Comparison of ENCODE assay signal across 18 cellular contexts in genomic region chr4:77035153-77035552, GRCh38. TPM values are rescaled to one million over a fixed set of nuclear protein-coding genes. Genes with fewer than 3 reads are reported as not detected.
DNase-seq lines count a peak whose midpoint lies in the region; ATAC-seq and TF ChIP-seq lines count a peak whose summit lies in the region.
"Had no signal": no experiment of that assay in that cellular context is flagged by ENCODE, and none has a peak within 500 bp of the region (broad histone marks: within the 10 kb centered on the region; RNA-seq: fewer than 3 reads in every experiment).

No MANE protein-coding gene starts in this region.

- no peaks in the 10 kb centered on the region for H3K27me3 Mint-ChIP-seq in type B pancreatic cell

- H3K4me3 Mint-ChIP-seq in type B pancreatic cell = no peak overlapping the region

- intact Hi-C loops in mammary epithelial cell (cut with micrococcal nuclease) = no loop called here

- no peaks in the 10 kb centered on the region for H3K79me2 ChIP-seq in mammary epithelial cell (ENCODE audit: insufficient read depth, low read length)
- H3K79me2 ChIP-seq in osteoblast (ENCODE audit: insufficient read depth, low read length) = peaks cover 2% of the 10 kb centered on the region

- TF ChIP-seq POLR2A in tibial nerve (IDR thresholded peaks at IDR 0.05) = no peak

- dilution Hi-C loops in mammary epithelial cell (cut with HindIII; ENCODE audit: low sequenced_read_pairs) = no loop called here

- H2AFZ ChIP-seq in mammary epithelial cell (ENCODE audit: low read depth, low read length) = no peak overlapping the region
- H2AFZ ChIP-seq in osteoblast (ENCODE audit: low read length) = no peak overlapping the region

- H4K20me1 ChIP-seq in mammary epithelial cell (ENCODE audit: insufficient read depth, low read length) (no peaks in the 10 kb centered on the region), osteoblast (ENCODE audit: insufficient read depth, low read length) (no peaks in the 10 kb centered on the region)

- H3K9me3 Mint-ChIP-seq in type B pancreatic cell = no peaks in the 10 kb centered on the region

- H3K36me3 Mint-ChIP-seq in type B pancreatic cell = peaks cover 45% of the 10 kb centered on the region

- H3K4me2 ChIP-seq in mammary epithelial cell (ENCODE audit: insufficient read depth, low read depth, low read length) (no peak overlapping the region), osteoblast (ENCODE audit: insufficient read depth, low read length) (no peak overlapping the region)

- in situ Hi-C loops in mammary epithelial cell (cut with MboI; ENCODE audit: low sequenced_read_pairs in 2 of 2) = loop anchor here (25.0 kb wide), 2 partner anchors 277 to 523 kb away; no protein-coding TSS in a partner anchor

- 100% methylated on average over 1 of the region's 1 CpG for WGBS in mammary epithelial cell (ENCODE audit: low coverage, missing lambda C conversion rate)
- 97 to 98% methylated on average over 1 of the region's 1 CpG for WGBS in tibial nerve, 2 donors

- DNase-seq in AG04450 (ENCODE audit: low read depth, low spot score) (no peak), SJSA1 (ENCODE audit: low read depth in 1 of 2, low spot score in 2 of 2) (no peak), mammary epithelial cell (no peak), osteoblast (ENCODE audit: insufficient read length, low spot score, missing footprints) (no peak), tibial nerve (ENCODE audit: low spot score in 2 of 2) (no peak), type B pancreatic cell (ENCODE audit: extremely low spot score, unreplicated experiment) (no peak)
- DNase-seq in NK-92 treated with Interleukin-12 subunit alpha and Interleukin-12 subunit beta, amount 100 ng/mL, for 24 hours (lab: John Stamatoyannopoulos, UW) = no peak
- DNase-seq: C1 segment of cervical spinal cord, DMS79 treated with DMSO at 0.1 percent for 48 hours, H7, MG63, NCI-H1048, NCI-H1436, NCI-H1930, NCI-H226, Peyer's patch had no signal

- no peak overlapping the region for H3K9ac ChIP-seq in mammary epithelial cell (ENCODE audit: insufficient read depth, low read length)

- no peak overlapping the region for H3K27ac Mint-ChIP-seq in type B pancreatic cell

- H3K36me3 ChIP-seq in SJSA1 (peaks cover 87% of the 10 kb centered on the region), mammary epithelial cell (ENCODE audit: insufficient read depth, low read length) (peaks cover 32% of the 10 kb centered on the region), osteoblast (ENCODE audit: insufficient read depth, low read length) (peaks cover 75% of the 10 kb centered on the region), tibial nerve (peaks cover 0 to 70% (median 5%) of the 10 kb centered on the region in 3 donors)

- H3K27me3 ChIP-seq in AG04450 (ENCODE audit: control insufficient read depth, insufficient read depth, low read length) = no peaks in the 10 kb centered on the region
- no peaks in the 10 kb centered on the region for H3K27me3 ChIP-seq in SJSA1 (replicated peaks)
- no peaks in the 10 kb centered on the region for H3K27me3 ChIP-seq in mammary epithelial cell (ENCODE audit: insufficient read depth, low read length)
- H3K27me3 ChIP-seq in osteoblast (ENCODE audit: insufficient read depth, low read length) = no peaks in the 10 kb centered on the region
- no peaks in the 10 kb centered on the region for H3K27me3 ChIP-seq in tibial nerve
- H3K27me3 ChIP-seq: MG63, Peyer's patch had no signal

- H3K4me3 ChIP-seq in AG04450 (ENCODE audit: low read depth, low read length) = no peak overlapping the region
- no peak overlapping the region for H3K4me3 ChIP-seq in SJSA1
- no peak overlapping the region for H3K4me3 ChIP-seq in mammary epithelial cell (replicated peaks in 1 of 3; ENCODE audit: insufficient read depth in 1 of 3, low read depth in 2 of 3, low read length in 3 of 3)
- no peak overlapping the region for H3K4me3 ChIP-seq in osteoblast (ENCODE audit: insufficient read depth, low read length)
- no peak overlapping the region for H3K4me3 ChIP-seq in tibial nerve
- H3K4me3 ChIP-seq: MG63, Peyer's patch had no signal

- POLR2A ChIA-PET in AG04450 (lab: Yijun Ruan, JAX) = interaction anchor here (0.6 kb wide), 1 partner anchor 255 kb away, joined by 3 read pairs; no protein-coding TSS in a partner anchor

- CTCF ChIA-PET in AG04450 (lab: Charles Lee) = interaction anchor here (1.1 to 2.5 kb wide), 2 partner anchors 10 to 12 kb away, joined by 3 to 7 read pairs; no protein-coding TSS in a partner anchor
- CTCF ChIA-PET in mammary epithelial cell (lab: Charles Lee; ENCODE audit: low non-redundant PET) = no interaction called here

- H3K27ac ChIP-seq in AG04450 (ENCODE audit: low read depth, low read length) (peak overlapping the region; percentile 54), SJSA1 (peak overlapping the region; percentile 78), mammary epithelial cell (ENCODE audit: insufficient read depth, low read depth, low read length) (no peak overlapping the region), osteoblast (ENCODE audit: low read depth, low read length) (peak overlapping the region; percentile 83), tibial nerve (peak overlapping the region in 2 of 4 donors; percentile 61 to 68)
- H3K27ac ChIP-seq: HL-60, Peyer's patch had no signal

- TSS peak; percentile 13 for BruUV-seq in mammary epithelial cell (replicated peaks; lab: Mats Ljungman, UMichigan)

- ATAC-seq in esophagus mucosa = no peak

- no peak for TF ChIP-seq EP300 in tibial nerve (IDR thresholded peaks at IDR 0.05)

- H3K9me3 ChIP-seq in AG04450 (ENCODE audit: control insufficient read depth, insufficient read depth, low read length) (no peaks in the 10 kb centered on the region), SJSA1 (replicated peaks) (no peaks in the 10 kb centered on the region; the same call in 1 of the 2 replicates), mammary epithelial cell (replicated peaks; ENCODE audit: insufficient read depth, low read length) (no peaks in the 10 kb centered on the region), osteoblast (ENCODE audit: low read depth, low read length) (no peaks in the 10 kb centered on the region), tibial nerve (no peaks in the 10 kb centered on the region)
- H3K9me3 ChIP-seq: MG63, Peyer's patch had no signal

- H3K4me1 Mint-ChIP-seq in type B pancreatic cell (ENCODE audit: unreplicated experiment) = peaks cover 7% of the 10 kb centered on the region

- H3K4me1 ChIP-seq in SJSA1 (replicated peaks) (peaks cover 73% of the 10 kb centered on the region), mammary epithelial cell (ENCODE audit: insufficient read depth, low read length) (peaks cover 27% of the 10 kb centered on the region), osteoblast (ENCODE audit: insufficient read depth, low read length) (peaks cover 43% of the 10 kb centered on the region), tibial nerve (peaks cover 0 to 12% (median 6%) of the 10 kb centered on the region in 4 donors)
- H3K4me1 ChIP-seq: Peyer's patch had no signal

- no peak for TF ChIP-seq CTCF in AG04450 (IDR thresholded peaks at IDR 0.05; ENCODE audit: low read depth, low read length)
- TF ChIP-seq CTCF in mammary epithelial cell (conservative IDR thresholded peaks at IDR 0.05 in 1 of 2, IDR thresholded peaks at IDR 0.05 in 1 of 2; ENCODE audit: extremely low read depth in 1 of 2, insufficient read depth in 1 of 2, low read depth in 1 of 2, low read length in 2 of 2) = no peak
- TF ChIP-seq CTCF in osteoblast (IDR thresholded peaks at IDR 0.05; ENCODE audit: extremely low read depth, low read depth, low read length) = no peak
- TF ChIP-seq CTCF in tibial nerve (IDR thresholded peaks at IDR 0.05) = no peak
- TF ChIP-seq CTCF in type B pancreatic cell (conservative IDR thresholded peaks at IDR 0.05) = no peak

RNA-seq across cellular contexts. Expression of gene CCNI, which starts 40.6 kb away (rescaled TPM):
- 178 and 226 TPM in 2 replicates for polyA plus RNA-seq in AG04450 (2011; rRNA removed)
- 623 and 647 TPM in 2 replicates for polyA minus RNA-seq in AG04450 (2011; rRNA and poly(A)+ RNA removed)
- 94.5 and 181 TPM in 2 replicates for total RNA-seq in SJSA1 (2014; rRNA removed; shearing (Covaris generic))
- total RNA-seq in mammary epithelial cell = 100 to 1,000 TPM; 177 to 250 TPM
- 206 TPM for polyA plus RNA-seq in mammary epithelial cell
- 499 TPM for polyA minus RNA-seq in mammary epithelial cell
- 229 and 243 TPM in 2 replicates for total RNA-seq in osteoblast
- total RNA-seq in tibial nerve = 100 to 1,000 TPM; 186 to 259 (median 198) TPM
- 155 TPM for total RNA-seq in esophagus mucosa
- 220 and 270 TPM in 2 replicates for total RNA-seq in type B pancreatic cell (ENCODE audit: low replicate concordance)
